Comparison of ENCODE assay signal across 8 cellular contexts in genomic region chr18:21109936-21110666, GRCh38. TPM values are rescaled to one million over a fixed set of nuclear protein-coding genes. Genes with fewer than 3 reads are reported as not detected.
DNase-seq lines count a peak whose midpoint lies in the region; ATAC-seq, FAIRE-seq and TF ChIP-seq lines count a peak whose summit lies in the region.

No MANE protein-coding gene starts in this region.

- peak overlapping the region; percentile 3 for H3K27ac Mint-ChIP-seq in astrocyte (ENCODE audit: unreplicated experiment)

- no peak overlapping the region for H3K4me3 Mint-ChIP-seq in astrocyte (ENCODE audit: unreplicated experiment)

- H3K36me3 Mint-ChIP-seq in astrocyte (ENCODE audit: low read depth, unreplicated experiment), result no peaks in the 10 kb centered on the region

- TF ChIP-seq CTCF in HEK293 (tag by site-specific recombination; IDR thresholded peaks at IDR 0.05) (no peak), astrocyte (IDR thresholded peaks at IDR 0.05; ENCODE audit: insufficient read depth, low read depth, low read length) (no peak)

- H3K27me3 Mint-ChIP-seq in astrocyte (ENCODE audit: low read depth, unreplicated experiment), result no peaks in the 10 kb centered on the region

- no peak overlapping the region for H2AFZ ChIP-seq in ACC112 (ENCODE audit: low read length, unreplicated experiment)
- H2AFZ ChIP-seq in astrocyte (ENCODE audit: low read depth, low read length), result no peak overlapping the region

- 0 to 3% methylated on average over 2 to 5 of the region's 8 CpGs for WGBS in mesodermal cell (ENCODE audit: insufficient coverage in 2 of 2), 2 experiments

- no peaks in the 10 kb centered on the region for H3K9me3 Mint-ChIP-seq in astrocyte (ENCODE audit: unreplicated experiment)

- peaks cover 11% of the 10 kb centered on the region for H3K4me1 Mint-ChIP-seq in astrocyte (ENCODE audit: low read depth, unreplicated experiment)

- no peaks in the 10 kb centered on the region for H3K9me3 ChIP-seq in HEK293 (ENCODE audit: control insufficient read depth, insufficient read depth, low read depth, low read length)
- H3K9me3 ChIP-seq in astrocyte (ENCODE audit: insufficient read depth, low read depth, low read length), result no peaks in the 10 kb centered on the region
- H3K9me3 ChIP-seq in mesodermal cell (ENCODE audit: control insufficient read depth, low read length), result no peaks in the 10 kb centered on the region

- H4K20me1 ChIP-seq in astrocyte (ENCODE audit: insufficient read depth, low read length), result peaks cover 57% of the 10 kb centered on the region

- H3K4me1 ChIP-seq in ACC112 (ENCODE audit: control insufficient read depth, insufficient read depth, low read length, unreplicated experiment), result peaks cover 28% of the 10 kb centered on the region
- H3K4me1 ChIP-seq in HEK293 (ENCODE audit: control insufficient read depth, insufficient read depth, low read length), result peaks cover 15% of the 10 kb centered on the region
- peaks cover 10% of the 10 kb centered on the region for H3K4me1 ChIP-seq in astrocyte (ENCODE audit: insufficient read depth, low read length)
- no peaks in the 10 kb centered on the region for H3K4me1 ChIP-seq in mesodermal cell (ENCODE audit: control insufficient read depth, insufficient read depth, low read length, poor library complexity, severe bottlenecking)

- FAIRE-seq in astrocyte (lab: Jason Lieb, UNC), result no peak

- H3K4me2 ChIP-seq in astrocyte (ENCODE audit: low read length), result peak overlapping the region; percentile 90

- no peaks in the 10 kb centered on the region for H3K36me3 ChIP-seq in ACC112 (ENCODE audit: insufficient read depth, low read length)
- H3K36me3 ChIP-seq in HEK293 (ENCODE audit: control insufficient read depth in 2 of 2, insufficient read depth in 1 of 2, low read length in 2 of 2), result no peaks in the 10 kb centered on the region
- no peaks in the 10 kb centered on the region for H3K36me3 ChIP-seq in astrocyte (ENCODE audit: insufficient read depth, low read length)
- H3K36me3 ChIP-seq in mesodermal cell (ENCODE audit: control insufficient read depth, insufficient read depth, low read length), result no peaks in the 10 kb centered on the region

- POLR2A ChIA-PET in HEK293 (lab: Yijun Ruan, JAX), result no interaction called here

- DNase-seq in astrocyte (ENCODE audit: low read depth) (no peak), left lobe of liver (ENCODE audit: low spot score) (no peak)
- DNase-seq in activated CD8-positive, alpha-beta memory T cell treated with anti-CD3 and anti-CD28 coated beads for 24 hours, result no peak

- CTCF ChIA-PET in HEK293 (lab: Yijun Ruan, JAX), result interaction anchor here (1.2 kb wide), 1 partner anchor 70 kb away, joined by 3 read pairs; no protein-coding TSS in a partner anchor

- H3K4me3 ChIP-seq in ACC112 (ENCODE audit: low read depth, low read length) (peak overlapping the region; percentile 93), HEK293 (ENCODE audit: low read depth, low read length) (peak overlapping the region; percentile 62), astrocyte (ENCODE audit: insufficient read depth, low read depth, low read length) (peak overlapping the region; percentile 82), mesodermal cell (ENCODE audit: extremely low read depth, insufficient read depth, low read length, poor library complexity, severe bottlenecking) (peak overlapping the region; percentile 90)

- H3K79me2 ChIP-seq in ACC112 (ENCODE audit: control insufficient read depth, insufficient read depth, low read length, unreplicated experiment) (peaks cover 64% of the 10 kb centered on the region), astrocyte (ENCODE audit: insufficient read depth, low read length) (peaks cover 64% of the 10 kb centered on the region)

- peak overlapping the region; percentile 98 for H3K9ac ChIP-seq in astrocyte (ENCODE audit: low read length)

- ATAC-seq in left lobe of liver, result no peak
- no peak for ATAC-seq in GM18861 (IDR thresholded peaks at IDR 0.05; ENCODE audit: unreplicated experiment)
- no peak for ATAC-seq in GM18907 (IDR thresholded peaks at IDR 0.05; ENCODE audit: unreplicated experiment)

- H3K27ac ChIP-seq in ACC112 (ENCODE audit: low read depth, low read length) (peak overlapping the region; percentile 82), HEK293 (ENCODE audit: extremely low read depth, low read depth, low read length) (peak overlapping the region; percentile 98), astrocyte (ENCODE audit: low read depth, low read length) (peak overlapping the region; percentile 94), mesodermal cell (ENCODE audit: low read depth, low read length, severe bottlenecking) (no peak overlapping the region)

- H3K27me3 ChIP-seq in ACC112 (ENCODE audit: insufficient read depth, low read length) (no peaks in the 10 kb centered on the region), astrocyte (ENCODE audit: insufficient read depth, low read length) (no peaks in the 10 kb centered on the region)

TF ChIP-seq in HEK293, 187 proteins besides CTCF, POLR2A, EP300 and RAD21 (continues in another document):
- TF ChIP-seq ZNF510 (tag by site-specific recombination; IDR thresholded peaks at IDR 0.05; ENCODE audit: insufficient replicate concordance), result no peak
- TF ChIP-seq ZNF112 (tag by site-specific recombination; IDR thresholded peaks at IDR 0.05), result no peak
- TF ChIP-seq BCL11A (tag by site-specific recombination; IDR thresholded peaks at IDR 0.05; ENCODE audit: low read depth), result no peak
- no peak for TF ChIP-seq ZNF433 (tag by site-specific recombination; IDR thresholded peaks at IDR 0.05; ENCODE audit: low read depth)
- TF ChIP-seq ZBTB49 (tag by site-specific recombination; IDR thresholded peaks at IDR 0.05; ENCODE audit: low read depth), result no peak
- no peak for TF ChIP-seq ZNF791 (tag by site-specific recombination; IDR thresholded peaks at IDR 0.05)
- no peak for TF ChIP-seq GLI2 (tag by site-specific recombination; IDR thresholded peaks at IDR 0.05; ENCODE audit: borderline replicate concordance, low read depth)
- no peak for TF ChIP-seq ZNF621 (tag by site-specific recombination; IDR thresholded peaks at IDR 0.05)
- TF ChIP-seq INSM2 (tag by site-specific recombination; IDR thresholded peaks at IDR 0.05), result no peak
- TF ChIP-seq ZNF23 (tag by site-specific recombination; IDR thresholded peaks at IDR 0.05; ENCODE audit: borderline replicate concordance), result no peak

RNA-seq across cellular contexts. Expression of gene ROCK1, which starts 1.5 kb away (rescaled TPM):
- 57.0 and 57.8 TPM in 2 replicates for total RNA-seq in astrocyte
- polyA plus RNA-seq in mesodermal cell (2013, experiment 1 of 2), result 36.6 TPM
- 45.9 TPM for polyA plus RNA-seq in mesodermal cell (2013, experiment 2 of 2)
- total RNA-seq in left lobe of liver, result 18.0 TPM
